In genomic region chr10:129193148-129193547, GRCh38 we compare ENCODE assay signal across 14 cellular contexts.
DNase-seq lines count a peak whose midpoint lies in the region; ATAC-seq and TF ChIP-seq lines count a peak whose summit lies in the region.
"Had no signal": no experiment of that assay in that cellular context is flagged by ENCODE, and none has a peak within 500 bp of the region (broad histone marks: within the 10 kb centered on the region; RNA-seq: fewer than 3 reads in every experiment).

No MANE protein-coding gene starts in this region.

- H3K4me1 Mint-ChIP-seq in MCF 10A (ENCODE audit: insufficient read depth, unreplicated experiment) = peaks cover 27% of the 10 kb centered on the region
- H3K4me1 Mint-ChIP-seq: activated B cell treated with CpG ODN at 0.5 μM for 24 hours, natural killer cell had no signal

- 13% methylated on average over 11 of the region's 12 CpGs for WGBS in mammary epithelial cell (ENCODE audit: low coverage, missing lambda C conversion rate)
- 61% methylated on average over 12 of the region's 12 CpGs for WGBS in right cardiac atrium
- 36% methylated on average over 12 of the region's 12 CpGs for WGBS in suprapubic skin

- H3K4me1 ChIP-seq in mammary epithelial cell (ENCODE audit: insufficient read depth, low read length) (no peaks in the 10 kb centered on the region), right cardiac atrium (ENCODE audit: control insufficient read depth, insufficient read depth, low read length) (no peaks in the 10 kb centered on the region), suprapubic skin (peaks cover 16% of the 10 kb centered on the region), vagina (peaks cover 17% of the 10 kb centered on the region)

- no peaks in the 10 kb centered on the region for H3K27me3 Mint-ChIP-seq in MCF 10A (ENCODE audit: insufficient read depth, unreplicated experiment)

- no peaks in the 10 kb centered on the region for H3K9me3 Mint-ChIP-seq in MCF 10A (ENCODE audit: unreplicated experiment)
- H3K9me3 Mint-ChIP-seq: activated B cell treated with CpG ODN at 0.5 μM for 24 hours, natural killer cell had no signal

- H3K27me3 ChIP-seq in mammary epithelial cell (ENCODE audit: insufficient read depth, low read length) (no peaks in the 10 kb centered on the region), right cardiac atrium (ENCODE audit: control insufficient read depth, insufficient read depth) (no peaks in the 10 kb centered on the region), suprapubic skin (no peaks in the 10 kb centered on the region), vagina (no peaks in the 10 kb centered on the region)

- peak; percentile 32 to 51 for ATAC-seq in right cardiac atrium
- ATAC-seq: natural killer cell had no signal

- H3K4me3 ChIP-seq in mammary epithelial cell (replicated peaks in 1 of 3; ENCODE audit: insufficient read depth in 1 of 3, low read depth in 2 of 3, low read length in 3 of 3) = no peak overlapping the region
- H3K4me3 ChIP-seq in right cardiac atrium (ENCODE audit: low read length) = no peak overlapping the region
- no peak overlapping the region for H3K4me3 ChIP-seq in suprapubic skin
- H3K4me3 ChIP-seq in vagina = no peak overlapping the region

- peak overlapping the region; percentile 69 for H3K4me3 Mint-ChIP-seq in MCF 10A (ENCODE audit: unreplicated experiment)
- H3K4me3 Mint-ChIP-seq: activated B cell treated with CpG ODN at 0.5 μM for 24 hours, natural killer cell had no signal

- H3K36me3 Mint-ChIP-seq in MCF 10A (ENCODE audit: insufficient read depth, unreplicated experiment) = no peaks in the 10 kb centered on the region
- H3K36me3 Mint-ChIP-seq: natural killer cell had no signal

- TF ChIP-seq POLR2A in suprapubic skin (IDR thresholded peaks at IDR 0.05) (no peak), vagina (IDR thresholded peaks at IDR 0.05) (no peak)

- CTCF ChIA-PET in MCF 10A (lab: Yijun Ruan, JAX) (interaction anchor here (0.6 to 0.7 kb wide), 4 partner anchors 22 to 1121 kb away, joined by 3 read pairs; no protein-coding TSS in a partner anchor), mammary epithelial cell (lab: Charles Lee; ENCODE audit: low non-redundant PET) (no interaction called here), RWPE1 (lab: Yijun Ruan, JAX) (no interaction called here)

- H3K36me3 ChIP-seq in mammary epithelial cell (ENCODE audit: insufficient read depth, low read length) = no peaks in the 10 kb centered on the region
- no peaks in the 10 kb centered on the region for H3K36me3 ChIP-seq in suprapubic skin
- H3K36me3 ChIP-seq in vagina = no peaks in the 10 kb centered on the region

- BruUV-seq in MCF 10A (replicated peaks; lab: Mats Ljungman, UMichigan) = no TSS peak
- no TSS peak for BruUV-seq in mammary epithelial cell (replicated peaks; lab: Mats Ljungman, UMichigan)

- H3K27ac Mint-ChIP-seq in MCF 10A (ENCODE audit: low read depth, unreplicated experiment) = peak overlapping the region; percentile 90
- H3K27ac Mint-ChIP-seq: activated B cell treated with CpG ODN at 0.5 μM for 24 hours, natural killer cell had no signal

- H3K4me2 ChIP-seq in mammary epithelial cell (ENCODE audit: insufficient read depth, low read depth, low read length) = no peak overlapping the region

- TF ChIP-seq EP300 in suprapubic skin (IDR thresholded peaks at IDR 0.05) = no peak

- no peak overlapping the region for H3K27ac ChIP-seq in mammary epithelial cell (ENCODE audit: insufficient read depth, low read depth, low read length)
- peak overlapping the region; percentile 35; the same call in 1 of the 2 replicates for H3K27ac ChIP-seq in RWPE1
- no peak overlapping the region for H3K27ac ChIP-seq in right cardiac atrium (ENCODE audit: low read length)
- H3K27ac ChIP-seq in suprapubic skin = peak overlapping the region; percentile 68
- no peak overlapping the region for H3K27ac ChIP-seq in vagina
- H3K27ac ChIP-seq: C4-2B, HL-60 had no signal

- POLR2A ChIA-PET in MCF 10A (lab: Yijun Ruan, JAX) = interaction anchor here (1.8 to 2.0 kb wide), 2 partner anchors 9 to 97 kb away, joined by 7 to 8 read pairs; no protein-coding TSS in a partner anchor
- POLR2A ChIA-PET in RWPE1 (lab: Yijun Ruan, JAX; ENCODE audit: low non-redundant PET) = no interaction called here

- H2AFZ ChIP-seq in mammary epithelial cell (ENCODE audit: low read depth, low read length) = no peak overlapping the region

- H3K9ac ChIP-seq in mammary epithelial cell (ENCODE audit: insufficient read depth, low read length) = no peak overlapping the region

- DNase-seq in MCF 10A (ENCODE audit: unreplicated experiment) = peak; percentile 90
- no peak for DNase-seq in mammary epithelial cell
- no peak for DNase-seq in RWPE1 (ENCODE audit: low spot score)
- DNase-seq in right cardiac atrium = peak in 1 of 3 donors; percentile 19
- no peak for DNase-seq in suprapubic skin (ENCODE audit: low spot score in 2 of 2)
- DNase-seq in vagina (ENCODE audit: extremely low spot score in 2 of 2) = no peak
- no peak for DNase-seq in medulla oblongata (ENCODE audit: extremely low spot score)
- no peak for DNase-seq in glomerular visceral epithelial cell (ENCODE audit: extremely low spot score)
- DNase-seq: activated B cell treated with CpG ODN at 0.5 μM for 24 hours, natural killer cell, NCI-H1048, NCI-H510A had no signal

- dilution Hi-C loops in mammary epithelial cell (cut with HindIII; ENCODE audit: low sequenced_read_pairs) = no loop called here

- H3K9me3 ChIP-seq in mammary epithelial cell (replicated peaks; ENCODE audit: insufficient read depth, low read length) (peaks cover 5% of the 10 kb centered on the region), right cardiac atrium (ENCODE audit: control insufficient read depth, low read length) (no peaks in the 10 kb centered on the region), suprapubic skin (no peaks in the 10 kb centered on the region), vagina (no peaks in the 10 kb centered on the region)

- H3K79me2 ChIP-seq in mammary epithelial cell (ENCODE audit: insufficient read depth, low read length) = no peaks in the 10 kb centered on the region

- intact Hi-C loops in MCF 10A (cut with micrococcal nuclease) = loop anchor here (10.0 kb wide), 1 partner anchor 132 kb away; no protein-coding TSS in a partner anchor
- intact Hi-C loops in mammary epithelial cell (cut with micrococcal nuclease) = no loop called here
- intact Hi-C loops in right cardiac atrium (cut with DNase I) = no loop called here
- intact Hi-C loops in vagina (cut with DNase I) = no loop called here

- no peak for TF ChIP-seq CTCF in MCF 10A (IDR thresholded peaks at IDR 0.05; ENCODE audit: unreplicated experiment)
- TF ChIP-seq CTCF in mammary epithelial cell (conservative IDR thresholded peaks at IDR 0.05 in 1 of 2, IDR thresholded peaks at IDR 0.05 in 1 of 2; ENCODE audit: extremely low read depth in 1 of 2, insufficient read depth in 1 of 2, low read depth in 1 of 2, low read length in 2 of 2) = no peak
- no peak for TF ChIP-seq CTCF in RWPE1 (conservative IDR thresholded peaks at IDR 0.05; ENCODE audit: low read depth)
- no peak for TF ChIP-seq CTCF in suprapubic skin (IDR thresholded peaks at IDR 0.05)
- no peak for TF ChIP-seq CTCF in vagina (IDR thresholded peaks at IDR 0.05)

- H4K20me1 ChIP-seq in mammary epithelial cell (ENCODE audit: insufficient read depth, low read length) = no peaks in the 10 kb centered on the region

- in situ Hi-C loops in mammary epithelial cell (cut with MboI; ENCODE audit: low sequenced_read_pairs in 2 of 2) = no loop called here

Comparison
In these comparisons a context has a peak if more than half of its experiments do, and no peak if none do; other contexts are left out.
1. H3K27ac ChIP-seq: peak in RWPE1 (single experiment) and suprapubic skin (single experiment); none in mammary epithelial cell (single experiment), right cardiac atrium (single experiment) and vagina (single experiment).